In genomic region chr14:49919825-49920224, GRCh38 we compare ENCODE assay signal across 1 cellular context.
TF ChIP-seq lines count a peak whose summit lies in the region.

No MANE protein-coding gene starts in this region.

TF ChIP-seq in GM12891, 5 proteins besides CTCF, POLR2A, EP300 and RAD21:
- TF ChIP-seq SPI1 (IDR thresholded peaks at IDR 0.05; ENCODE audit: low read depth, low read length), result no peak
- TF ChIP-seq POLR2AphosphoS5 (IDR thresholded peaks at IDR 0.05; ENCODE audit: low read depth, low read length), result no peak
- no peak for TF ChIP-seq PAX5 (IDR thresholded peaks at IDR 0.05; ENCODE audit: insufficient read depth, low read length, severe bottlenecking)
- no peak for TF ChIP-seq POU2F2 (IDR thresholded peaks at IDR 0.05; ENCODE audit: low read depth, low read length)
- no peak for TF ChIP-seq TAF1 (IDR thresholded peaks at IDR 0.05; ENCODE audit: low read depth, low read length)
